Comparison of ENCODE assay signal across 25 cellular contexts in the genomic region with DNA sequence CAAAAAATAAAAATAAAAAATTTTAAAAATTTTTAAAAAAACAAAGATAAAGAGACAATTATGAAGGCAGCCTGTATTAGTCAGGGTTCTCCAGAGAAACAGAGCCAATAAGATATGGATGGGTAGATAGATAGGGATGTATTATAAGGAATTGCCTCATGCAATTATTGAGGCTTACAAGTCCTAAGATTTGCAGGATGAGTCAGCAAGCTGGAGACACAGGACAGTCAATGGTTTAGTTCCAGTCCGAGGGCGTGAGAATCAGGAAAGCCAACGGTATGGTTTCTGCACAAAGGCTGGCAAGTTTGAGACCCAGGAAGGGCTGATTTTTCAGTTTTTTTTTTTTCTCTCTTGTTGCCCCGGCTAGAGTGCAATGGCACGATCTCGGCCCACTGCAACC. TPM values are rescaled to one million over a fixed set of nuclear protein-coding genes. Genes with fewer than 3 reads are reported as not detected.
DNase-seq lines count a peak whose midpoint lies in the region; ATAC-seq and TF ChIP-seq lines count a peak whose summit lies in the region.
"Had no signal": no experiment of that assay in that cellular context is flagged by ENCODE, and none has a peak within 500 bp of the region (broad histone marks: within the 10 kb centered on the region; RNA-seq: fewer than 3 reads in every experiment).

No MANE protein-coding gene starts in this region.

- H3K4me1 Mint-ChIP-seq in Calu3 (ENCODE audit: low read depth, unreplicated experiment): no peaks in the 10 kb centered on the region
- H3K4me1 Mint-ChIP-seq in CD8-positive, alpha-beta T cell (ENCODE audit: low read depth): no peaks in the 10 kb centered on the region
- H3K4me1 Mint-ChIP-seq: activated naive CD4-positive, alpha-beta T cell treated with anti-CD3 and anti-CD28 coated beads, Interleukin-2, amount 10 ng/mL, durations not matched to agents 7 days and 5 days; central memory CD8-positive, alpha-beta T cell; memory B cell had no signal

- no peaks in the 10 kb centered on the region for H3K36me3 ChIP-seq in CD8-positive, alpha-beta T cell (ENCODE audit: insufficient read depth, low read length)
- H3K36me3 ChIP-seq: BE2C had no signal

- POLR2A ChIA-PET in CD8-positive, alpha-beta T cell (lab: Charles Lee): no interaction called here

- H3K27ac ChIP-seq in CD8-positive, alpha-beta T cell (ENCODE audit: low read depth, low read length): no peak overlapping the region

- no peaks in the 10 kb centered on the region for H3K4me1 ChIP-seq in CD8-positive, alpha-beta T cell (ENCODE audit: insufficient read depth, low read length)
- H3K4me1 ChIP-seq: BE2C had no signal

- H3K4me3 Mint-ChIP-seq in Calu3 (ENCODE audit: low read depth, unreplicated experiment): no peak overlapping the region
- H3K4me3 Mint-ChIP-seq in CD8-positive, alpha-beta T cell: no peak overlapping the region
- H3K4me3 Mint-ChIP-seq: activated CD8-positive, alpha-beta T cell treated with anti-CD3 and anti-CD28 coated beads, Interleukin-2, amount 10 ng/mL, durations not matched to agents 7 days and 5 days; activated naive CD4-positive, alpha-beta T cell treated with anti-CD3 and anti-CD28 coated beads, Interleukin-2, amount 10 ng/mL, durations not matched to agents 7 days and 5 days; central memory CD8-positive, alpha-beta T cell; memory B cell had no signal

- H3K27me3 Mint-ChIP-seq in Calu3 (ENCODE audit: unreplicated experiment): peaks cover 14% of the 10 kb centered on the region
- peaks cover 5% of the 10 kb centered on the region for H3K27me3 Mint-ChIP-seq in CD8-positive, alpha-beta T cell (ENCODE audit: low read depth)

- H3K9me3 ChIP-seq in CD8-positive, alpha-beta T cell (ENCODE audit: low read length): no peaks in the 10 kb centered on the region
- H3K9me3 ChIP-seq: BE2C had no signal

- no peaks in the 10 kb centered on the region for H3K9me3 Mint-ChIP-seq in Calu3 (ENCODE audit: low read depth, unreplicated experiment)
- H3K9me3 Mint-ChIP-seq in CD8-positive, alpha-beta T cell: no peaks in the 10 kb centered on the region
- H3K9me3 Mint-ChIP-seq: activated naive CD4-positive, alpha-beta T cell treated with anti-CD3 and anti-CD28 coated beads, Interleukin-2, amount 10 ng/mL, durations not matched to agents 7 days and 5 days; central memory CD8-positive, alpha-beta T cell; memory B cell had no signal

- CTCF ChIA-PET in Calu3 (lab: Charles Lee): no interaction called here
- CTCF ChIA-PET in CD8-positive, alpha-beta T cell (lab: Charles Lee): interaction anchor here (0.6 to 3.4 kb wide), 2 partner anchors 72 to 504 kb away, joined by 3 to 15 read pairs; no protein-coding TSS in a partner anchor

- ATAC-seq in CD8-positive, alpha-beta T cell: no peak
- ATAC-seq: activated CD4-positive, CD25-positive, alpha-beta regulatory T cell treated with anti-CD3 and anti-CD28 coated beads, Interleukin-2, amount 50 U/mL, for 24 hours; activated CD8-positive, alpha-beta T cell treated with anti-CD3 and anti-CD28 coated beads, Interleukin-2, amount 10 ng/mL, durations not matched to agents 7 days and 5 days; left cardiac atrium had no signal

- no peak overlapping the region for H3K4me3 ChIP-seq in fibroblast of the aortic adventitia (ENCODE audit: low read depth, low read length)
- H3K4me3 ChIP-seq in CD8-positive, alpha-beta T cell (ENCODE audit: low read depth, low read length): no peak overlapping the region

- no peaks in the 10 kb centered on the region for H3K36me3 Mint-ChIP-seq in Calu3 (ENCODE audit: insufficient read depth, unreplicated experiment)
- H3K36me3 Mint-ChIP-seq in CD8-positive, alpha-beta T cell: no peaks in the 10 kb centered on the region
- H3K36me3 Mint-ChIP-seq: activated naive CD4-positive, alpha-beta T cell treated with anti-CD3 and anti-CD28 coated beads, Interleukin-2, amount 10 ng/mL, durations not matched to agents 7 days and 5 days; memory B cell had no signal

- no peaks in the 10 kb centered on the region for H3K27me3 ChIP-seq in CD8-positive, alpha-beta T cell (ENCODE audit: insufficient read depth, low read length)
- H3K27me3 ChIP-seq: BE2C had no signal

- no peak for TF ChIP-seq CTCF in fibroblast of the aortic adventitia (IDR thresholded peaks at IDR 0.05; ENCODE audit: insufficient read depth, low read length)
- no peak for TF ChIP-seq CTCF in Calu3 (IDR thresholded peaks at IDR 0.05; ENCODE audit: unreplicated experiment)
- no peak for TF ChIP-seq CTCF in CD8-positive, alpha-beta T cell (IDR thresholded peaks at IDR 0.05)

- BruUV-seq in Calu3 (replicated peaks; lab: Mats Ljungman, UMichigan): no TSS peak

- peak; percentile 18 for DNase-seq in A172 (ENCODE audit: low spot score)
- peak; percentile 41 for DNase-seq in HT1080 (ENCODE audit: low read depth)
- DNase-seq in amniotic epithelial cell (ENCODE audit: low read depth): peak; percentile 56
- DNase-seq in fibroblast of the aortic adventitia (ENCODE audit: low read depth): peak; percentile 39
- DNase-seq in Calu3: no peak
- no peak for DNase-seq in activated gamma-delta T cell (lab: John Stamatoyannopoulos, UW)
- no peak for DNase-seq in NOMO-1 treated with DMSO at 0.1 percent for 48 hours (lab: John Stamatoyannopoulos, UW; ENCODE audit: unreplicated experiment)
- DNase-seq in CD8-positive, alpha-beta T cell: no peak
- DNase-seq: 8988T; activated CD8-positive, alpha-beta T cell treated with anti-CD3 and anti-CD28 coated beads, Interleukin-2, amount 10 ng/mL, durations not matched to agents 7 days and 5 days; activated naive CD4-positive, alpha-beta T cell treated with anti-CD3 and anti-CD28 coated beads, Interleukin-2, amount 10 ng/mL, durations not matched to agents 7 days and 5 days; activated T-cell treated with anti-CD3 and anti-CD28 coated beads, Interleukin-2, amount 50 U/mL, for 1 hour; BE2C; COR-L47; DND-41; left cardiac atrium; NCI-H1694; NCI-H2171; NCI-H524 treated with DMSO at 0.1 percent for 48 hours; nucleus accumbens; T1000; trophoblast cell had no signal

- intact Hi-C loops in Calu3 (cut with micrococcal nuclease; ENCODE audit: unreplicated experiment): no loop called here
- intact Hi-C loops in CD8-positive, alpha-beta T cell (cut with DNase I, micrococcal nuclease): no loop called here

- H3K27ac Mint-ChIP-seq in Calu3 (ENCODE audit: unreplicated experiment): no peak overlapping the region
- H3K27ac Mint-ChIP-seq in CD8-positive, alpha-beta T cell: no peak overlapping the region
- H3K27ac Mint-ChIP-seq: activated CD8-positive, alpha-beta T cell treated with anti-CD3 and anti-CD28 coated beads, Interleukin-2, amount 10 ng/mL, durations not matched to agents 7 days and 5 days; activated naive CD4-positive, alpha-beta T cell treated with anti-CD3 and anti-CD28 coated beads, Interleukin-2, amount 10 ng/mL, durations not matched to agents 7 days and 5 days; memory B cell had no signal

RNA-seq across cellular contexts. Expression of a gene that starts 24.1 kb away (rescaled TPM):
- total RNA-seq in A172 (2014; rRNA removed; shearing (Covaris generic)): 16.5 and 23.2 TPM in 2 replicates
- 29.7 and 32.3 TPM in 2 replicates for total RNA-seq in HT1080 (2014; rRNA removed; shearing (Covaris generic))
- polyA plus RNA-seq in HT1080 (2015; cell fraction: cytosol; rRNA removed): 25.5 and 32.8 TPM in 2 replicates
- polyA plus RNA-seq in HT1080 (2015; cell fraction: nucleus; rRNA removed): 82.2 and 104 TPM in 2 replicates
- total RNA-seq in fibroblast of the aortic adventitia (ENCODE audit: low replicate concordance) (58.6 and 80.6 TPM in 2 replicates), Calu3 (2022) (39.9 and 44.1 TPM in 2 replicates)
- 10 to 100 TPM; 19.6 to 19.8 TPM for total RNA-seq in CD8-positive, alpha-beta T cell

Comparison
In these comparisons a context has a peak if more than half of its experiments do, and no peak if none do; other contexts are left out.
1. DNase-seq: peak in A172 (single experiment), HT1080 (single experiment), amniotic epithelial cell (single experiment) and fibroblast of the aortic adventitia (single experiment); none in Calu3 (single experiment), activated gamma-delta T cell (single experiment), NOMO-1 treated with DMSO at 0.1 percent for 48 hours (single experiment) and CD8-positive, alpha-beta T cell (0 of 7).